In genomic region chr5:14143509-14143842, GRCh38 we compare ENCODE assay signal across 8 cellular contexts. TPM values are rescaled to one million over a fixed set of nuclear protein-coding genes. Genes with fewer than 3 reads are reported as not detected.
DNase-seq lines count a peak whose midpoint lies in the region; ATAC-seq lines count a peak whose summit lies in the region.

No MANE protein-coding gene starts in this region.

- H2BK120ac ChIP-seq in mesendoderm (ENCODE audit: low read depth, low read length) = peak overlapping the region; percentile 93

- peak overlapping the region; percentile 93 for H3K4ac ChIP-seq in mesendoderm (ENCODE audit: low read depth, low read length)

- ATAC-seq in GM18520 (IDR thresholded peaks at IDR 0.05; ENCODE audit: unreplicated experiment) (peak; percentile 9), HG02852 (IDR thresholded peaks at IDR 0.05; ENCODE audit: unreplicated experiment) (peak; percentile 9)

- 0 to 1% (median 1%) methylated on average over 22 to 65 of the region's 65 CpGs for WGBS in adipose tissue, 3 donors
- no CpG with 5 or more reads among the region's 65 CpGs for WGBS in mesendoderm (ENCODE audit: extremely low coverage, insufficient coverage, low lambda C conversion rate)

- H3K18ac ChIP-seq in mesendoderm (ENCODE audit: low read length) = peak overlapping the region; percentile 100

- DNase-seq in mesendoderm (no peak), dedifferentiated amniotic fluid mesenchymal stem cell (ENCODE audit: extremely low spot score) (no peak), HT-29 (ENCODE audit: low spot score) (no peak)
- DNase-seq in stimulated activated CD4-positive, alpha-beta T cell treated with anti-CD3 and anti-CD28 coated beads, Interleukin-15, amount 100 ng/mL, for 24 hours = no peak
- no peak for DNase-seq in activated CD4-positive, alpha-beta T cell treated with anti-CD3 and anti-CD28 coated beads for 1 hour

- no peak overlapping the region for H4K8ac ChIP-seq in mesendoderm (ENCODE audit: low read depth, low read length)

- H2BK5ac ChIP-seq in mesendoderm (ENCODE audit: low read length) = no peak overlapping the region

- H3K79me2 ChIP-seq in mesendoderm (ENCODE audit: control insufficient read depth, insufficient read depth, low read length) = peaks cover 49% of the 10 kb centered on the region

- H3K23ac ChIP-seq in mesendoderm (ENCODE audit: low read length) = no peak overlapping the region

- H3K79me1 ChIP-seq in mesendoderm (ENCODE audit: low read length) = peaks cover 6% of the 10 kb centered on the region

- peaks cover 16% of the 10 kb centered on the region for H3K4me1 ChIP-seq in mesendoderm (ENCODE audit: control insufficient read depth, low read depth, low read length)

- no peak overlapping the region for H2AK5ac ChIP-seq in mesendoderm (ENCODE audit: low read length)

- no peak overlapping the region for H4K5ac ChIP-seq in mesendoderm (ENCODE audit: low read length)

- H3K36me3 ChIP-seq in mesendoderm (ENCODE audit: control insufficient read depth, insufficient read depth, low read length) = no peaks in the 10 kb centered on the region

- peak overlapping the region; percentile 91 for H3K9ac ChIP-seq in mesendoderm (ENCODE audit: low read length)

- H3K27ac ChIP-seq in adipose tissue (ENCODE audit: low read depth, low read length) (peak overlapping the region; percentile 98), mesendoderm (ENCODE audit: low read depth, low read length) (peak overlapping the region; percentile 99)

- peak overlapping the region; percentile 94 for H3K56ac ChIP-seq in mesendoderm (ENCODE audit: low read length)

- H3K4me2 ChIP-seq in mesendoderm (ENCODE audit: low read length) = peak overlapping the region; percentile 43

- H2BK15ac ChIP-seq in mesendoderm (replicated peaks; ENCODE audit: low read depth) = no peak overlapping the region

- H3K4me3 ChIP-seq in mesendoderm (ENCODE audit: low read length) = peak overlapping the region; percentile 85

- H3K27me3 ChIP-seq in mesendoderm (ENCODE audit: insufficient read depth, low read length, poor library complexity) = no peaks in the 10 kb centered on the region

RNA-seq across cellular contexts. Expression of gene TRIO, which starts 0.3 kb away (rescaled TPM):
- 10 to 100 TPM; 10.3 to 63.1 (median 34.5) TPM for polyA plus RNA-seq in adipose tissue
- 32.6 TPM for polyA plus RNA-seq in mesendoderm (2013, experiment 1 of 2)
- polyA plus RNA-seq in mesendoderm (2013, experiment 2 of 2) = 32.2 TPM
- 96.9 and 104 TPM in 2 replicates for total RNA-seq in HT-29 (2014; rRNA removed; shearing (Covaris generic))
